14 cellular contexts compared by ENCODE assay signal in genomic region chr6:431986-432385, GRCh38. TPM values are rescaled to one million over a fixed set of nuclear protein-coding genes. Genes with fewer than 3 reads are reported as not detected.
DNase-seq lines count a peak whose midpoint lies in the region; ATAC-seq, FAIRE-seq and TF ChIP-seq lines count a peak whose summit lies in the region.
"Had no signal": no experiment of that assay in that cellular context is flagged by ENCODE, and none has a peak within 500 bp of the region (broad histone marks: within the 10 kb centered on the region; RNA-seq: fewer than 3 reads in every experiment).

No MANE protein-coding gene starts in this region.

- H3K9me3 Mint-ChIP-seq in activated CD4-positive, alpha-beta memory T cell treated with anti-CD3 and anti-CD28 coated beads for 36 hours, result no peaks in the 10 kb centered on the region

- no peak overlapping the region for H3K27ac ChIP-seq in coronary artery
- H3K27ac ChIP-seq: adrenal gland, testis had no signal

- peak; percentile 15 for ATAC-seq in HG02759 (IDR thresholded peaks at IDR 0.05; ENCODE audit: unreplicated experiment)

- intact Hi-C loops in activated CD4-positive, alpha-beta memory T cell treated with anti-CD3 and anti-CD28 coated beads for 36 hours (cut with micrococcal nuclease), result loop anchor here (1.0 to 5.0 kb wide), 7 partner anchors 10 to 117 kb away; partner anchors contain the start of gene IRF4

- H3K4me1 Mint-ChIP-seq in activated CD4-positive, alpha-beta memory T cell treated with anti-CD3 and anti-CD28 coated beads for 36 hours (ENCODE audit: low read depth), result peaks cover 79% of the 10 kb centered on the region

- no peak overlapping the region for H3K4me3 Mint-ChIP-seq in activated CD4-positive, alpha-beta memory T cell treated with anti-CD3 and anti-CD28 coated beads for 36 hours

- no peaks in the 10 kb centered on the region for H3K36me3 Mint-ChIP-seq in activated CD4-positive, alpha-beta memory T cell treated with anti-CD3 and anti-CD28 coated beads for 36 hours

- no peaks in the 10 kb centered on the region for H3K27me3 Mint-ChIP-seq in activated CD4-positive, alpha-beta memory T cell treated with anti-CD3 and anti-CD28 coated beads for 36 hours

- CTCF ChIA-PET in activated CD4-positive, alpha-beta memory T cell treated with anti-CD3 and anti-CD28 coated beads for 36 hours (lab: Charles Lee), result interaction anchor here (0.8 to 1.7 kb wide), 6 partner anchors 9 to 66 kb away, joined by 3 to 5 read pairs (median 4); no protein-coding TSS in a partner anchor

- no peak for TF ChIP-seq CTCF in coronary artery (IDR thresholded peaks at IDR 0.05)

- POLR2A ChIA-PET in activated CD4-positive, alpha-beta memory T cell treated with anti-CD3 and anti-CD28 coated beads for 36 hours (lab: Charles Lee), result interaction anchor here (0.5 to 2.1 kb wide), 11 partner anchors 9 to 71 kb away, joined by 3 to 17 read pairs (median 5); no protein-coding TSS in a partner anchor

- H3K4me3 ChIP-seq in coronary artery, result no peak overlapping the region
- H3K4me3 ChIP-seq: adrenal gland, testis had no signal

- H3K27ac Mint-ChIP-seq in activated CD4-positive, alpha-beta memory T cell treated with anti-CD3 and anti-CD28 coated beads for 36 hours, result peak overlapping the region; percentile 79

- no peak for FAIRE-seq in frontal cortex (lab: Jason Lieb, UNC)
- FAIRE-seq: small intestine had no signal

- peak; percentile 91 for DNase-seq in activated CD4-positive, alpha-beta memory T cell treated with anti-CD3 and anti-CD28 coated beads for 36 hours
- DNase-seq in coronary artery (ENCODE audit: low spot score) (peak; percentile 35), frontal cortex (ENCODE audit: low spot score in 2 of 2) (no peak), anterior cingulate cortex (lab: John Stamatoyannopoulos, UW) (no peak), DMS79 (lab: John Stamatoyannopoulos, UW) (no peak)
- DNase-seq in stimulated activated CD8-positive, alpha-beta memory T cell treated with anti-CD3 and anti-CD28 coated beads, Interleukin-4, amount 100 ng/mL, for 24 hours (ENCODE audit: low read depth), result peak; percentile 49
- DNase-seq: NCI-H187, OCI-M1, small intestine, T1000, testis had no signal

RNA-seq across cellular contexts. Expression of gene IRF4, which starts 40.4 kb away (rescaled TPM):
- total RNA-seq in activated CD4-positive, alpha-beta memory T cell treated with anti-CD3 and anti-CD28 coated beads for 36 hours, result 100 to 1,000 TPM; 689 to 705 TPM
- not detected for total RNA-seq in frontal cortex
- total RNA-seq: myocyte had no signal

Comparison
In these comparisons a context has a peak if more than half of its experiments do, and no peak if none do; other contexts are left out.
1. DNase-seq: peak in activated CD4-positive, alpha-beta memory T cell treated with anti-CD3 and anti-CD28 coated beads for 36 hours (single experiment), coronary artery (single experiment) and stimulated activated CD8-positive, alpha-beta memory T cell treated with anti-CD3 and anti-CD28 coated beads, Interleukin-4, amount 100 ng/mL, for 24 hours (single experiment); none in frontal cortex (0 of 2), anterior cingulate cortex (0 of 58) and DMS79 (single experiment).
2. RNA of gene IRF4, which starts 40.4 kb away (total RNA-seq): 689 to 705 TPM in activated CD4-positive, alpha-beta memory T cell treated with anti-CD3 and anti-CD28 coated beads for 36 hours; not detected in frontal cortex (single experiment); every median in the first group is over 100 times any median in the second.